16 cellular contexts compared by ENCODE assay signal in genomic region chr13:43003010-43003409, GRCh38.
"Had no signal": no experiment of that assay in that cellular context is flagged by ENCODE, and none has a peak within 500 bp of the region (broad histone marks: within the 10 kb centered on the region; RNA-seq: fewer than 3 reads in every experiment).

No MANE protein-coding gene starts in this region.

- H3K9me3 ChIP-seq: ovary, sigmoid colon had no signal

- H3K27ac ChIP-seq: dorsolateral prefrontal cortex, ovary, sigmoid colon had no signal

- FAIRE-seq: endometrium had no signal

- H3K4me1 Mint-ChIP-seq: activated B cell treated with CpG ODN at 0.5 μM for 24 hours; activated naive CD4-positive, alpha-beta T cell treated with anti-CD3 and anti-CD28 coated beads, Interleukin-2, amount 50 U/mL, for 24 hours had no signal

- H3K27me3 Mint-ChIP-seq: activated B cell treated with CpG ODN at 0.5 μM for 24 hours; activated CD4-positive, alpha-beta T cell treated with anti-CD3 and anti-CD28 coated beads, Interleukin-2, amount 10 ng/mL, durations not matched to agents 7 days and 5 days; activated naive CD4-positive, alpha-beta T cell treated with anti-CD3 and anti-CD28 coated beads, Interleukin-2, amount 50 U/mL, for 24 hours; stimulated activated naive CD8-positive, alpha-beta T cell treated with anti-CD3 and anti-CD28 coated beads, Interleukin-15, Interleukin-2, amounts not matched to agents 100 ng/mL and 50 ng/mL, for 24 hours had no signal

- H3K27me3 ChIP-seq: dorsolateral prefrontal cortex, ovary, sigmoid colon had no signal

- H3K4me3 Mint-ChIP-seq: activated B cell treated with CpG ODN at 0.5 μM for 24 hours; activated CD4-positive, alpha-beta T cell treated with anti-CD3 and anti-CD28 coated beads, Interleukin-2, amount 10 ng/mL, durations not matched to agents 7 days and 5 days; activated naive CD4-positive, alpha-beta T cell treated with anti-CD3 and anti-CD28 coated beads, Interleukin-2, amount 50 U/mL, for 24 hours; nephron; stimulated activated naive CD8-positive, alpha-beta T cell treated with anti-CD3 and anti-CD28 coated beads, Interleukin-15, Interleukin-2, amounts not matched to agents 100 ng/mL and 50 ng/mL, for 24 hours; T-helper 1 cell treated with Interleukin-12 subunit alpha and Interleukin-12 subunit beta and Interleukin-4 antibody, amounts not matched to agents 30 μg/mL and 1 μg/mL, for 36 hours had no signal

- H3K27ac Mint-ChIP-seq: activated B cell treated with CpG ODN at 0.5 μM for 24 hours; activated CD4-positive, alpha-beta T cell treated with anti-CD3 and anti-CD28 coated beads, Interleukin-2, amount 10 ng/mL, durations not matched to agents 7 days and 5 days; activated naive CD4-positive, alpha-beta T cell treated with anti-CD3 and anti-CD28 coated beads, Interleukin-2, amount 50 U/mL, for 24 hours; nephron; stimulated activated naive CD8-positive, alpha-beta T cell treated with anti-CD3 and anti-CD28 coated beads, Interleukin-15, Interleukin-2, amounts not matched to agents 100 ng/mL and 50 ng/mL, for 24 hours; T-helper 1 cell treated with Interleukin-12 subunit alpha and Interleukin-12 subunit beta and Interleukin-4 antibody, amounts not matched to agents 30 μg/mL and 1 μg/mL, for 36 hours had no signal

- H3K9me3 Mint-ChIP-seq: nephron had no signal

- H3K4me3 ChIP-seq: dorsolateral prefrontal cortex, lung, ovary, sigmoid colon had no signal

- DNase-seq: activated B cell treated with CpG ODN at 0.5 μM for 24 hours; activated CD4-positive, alpha-beta T cell treated with anti-CD3 and anti-CD28 coated beads, Interleukin-2, amount 10 ng/mL, durations not matched to agents 7 days and 5 days; activated T-cell treated with anti-CD3 and anti-CD28 coated beads for 4 hours; amygdala; dorsolateral prefrontal cortex; hypothalamus; left cardiac atrium; ovary; sigmoid colon; stimulated activated CD4-positive, alpha-beta T cell treated with anti-CD3 and anti-CD28 coated beads, Interleukin-4, amount 100 ng/mL, for 24 hours had no signal

- H3K36me3 ChIP-seq: ovary, sigmoid colon had no signal
